In genomic region chr15:64096486-64097431, GRCh38 we compare ENCODE assay signal across 7 cellular contexts. TPM values are rescaled to one million over a fixed set of nuclear protein-coding genes. Genes with fewer than 3 reads are reported as not detected.
DNase-seq lines count a peak whose midpoint lies in the region; ATAC-seq and TF ChIP-seq lines count a peak whose summit lies in the region.

No MANE protein-coding gene starts in this region.

- TF ChIP-seq CTCF in LNCaP clone FGC (IDR thresholded peaks at IDR 0.05; ENCODE audit: control insufficient read depth, extremely low read depth, insufficient read depth) (0 out of 2 replicates have a peak, but pooled peaks have one; percentile 14), astrocyte of the cerebellum (IDR thresholded peaks at IDR 0.05; ENCODE audit: low read depth, low read length, missing control alignments) (peak; percentile 33), left lung (IDR thresholded peaks at IDR 0.05) (no peak), tibial artery (IDR thresholded peaks at IDR 0.05) (no peak)

- H3K4me1 ChIP-seq in left lung, result peaks cover 29 to 82% of the 10 kb centered on the region in 2 donors
- H3K4me1 ChIP-seq in tibial artery, result peaks cover 0 to 77% (median 38%) of the 10 kb centered on the region in 4 donors

- H3K9me3 ChIP-seq in left lung (no peaks in the 10 kb centered on the region), tibial artery (no peaks in the 10 kb centered on the region)

- intact Hi-C loops in left lung (cut with DNase I), result no loop called here
- intact Hi-C loops in tibial artery (cut with DNase I; ENCODE audit: low total_unique reads), result no loop called here

- POLR2A ChIA-PET in HEK293T (lab: Yijun Ruan, JAX), result interaction anchor here (0.8 to 1.3 kb wide), 3 partner anchors 15 to 67 kb away, joined by 3 read pairs; partner anchors contain the start of gene PPIB

- H3K27ac ChIP-seq in left lung, result peak overlapping the region; percentile 87 to 94
- peak overlapping the region; percentile 83 to 90 for H3K27ac ChIP-seq in tibial artery

- peak; percentile 0 for ATAC-seq in left lung
- no peak for ATAC-seq in HG03045 (IDR thresholded peaks at IDR 0.05; ENCODE audit: unreplicated experiment)

- H3K36me3 ChIP-seq in left lung, result no peaks in the 10 kb centered on the region
- H3K36me3 ChIP-seq in tibial artery, result no peaks in the 10 kb centered on the region

- CTCF ChIA-PET in HEK293T (lab: Yijun Ruan, JAX), result no interaction called here

- in situ Hi-C loops in astrocyte of the cerebellum (cut with HindIII; ENCODE audit: low sequenced_read_pairs), result no loop called here

- DNase-seq in ELF-1 (ENCODE audit: low read depth, low spot score) (peak; percentile 52), LNCaP clone FGC (ENCODE audit: low read depth) (no peak), astrocyte of the cerebellum (ENCODE audit: low read depth) (peak; percentile 9), left lung (no peak), tibial artery (no peak), HEK293T (ENCODE audit: extremely low spot score) (no peak)

- H3K27me3 ChIP-seq in left lung (no peaks in the 10 kb centered on the region), tibial artery (no peaks in the 10 kb centered on the region)

- H3K4me3 ChIP-seq in LNCaP clone FGC (ENCODE audit: low read depth, low read length) (peak overlapping the region; percentile 95), astrocyte of the cerebellum (ENCODE audit: low read depth, low read length) (peak overlapping the region; percentile 89), left lung (peak overlapping the region; percentile 96 to 98), tibial artery (peak overlapping the region; percentile 71 to 98)

TF ChIP-seq in HEK293T, 16 proteins besides CTCF, POLR2A, EP300 and RAD21:
- TF ChIP-seq SUZ12 (IDR thresholded peaks at IDR 0.05) (no peak), NFRKB (IDR thresholded peaks at IDR 0.05) (no peak)

RNA-seq across cellular contexts. Expression of gene SNX1, which starts 1.0 kb away (rescaled TPM):
- total RNA-seq in left lung, result 100 to 1,000 TPM; 150 to 160 TPM

RNA-seq across cellular contexts. Expression of gene CIAO2A, which starts 3.1 kb away (rescaled TPM):
- 10 to 100 TPM; 51.4 to 73.0 TPM for total RNA-seq in left lung

RNA-seq across cellular contexts. Expression of gene DAPK2, which starts 50.5 kb away (rescaled TPM):
- 10 to 100 TPM; 23.8 to 59.3 TPM for total RNA-seq in left lung

RNA-seq across cellular contexts. Expression of gene SNX22, which starts 54.8 kb away (rescaled TPM):
- 1 to 10 TPM; 6.2 to 7.4 TPM for total RNA-seq in left lung

Comparison
In these comparisons a context has a peak if more than half of its experiments do, and no peak if none do; other contexts are left out.
1. DNase-seq: peak in ELF-1 (single experiment) and astrocyte of the cerebellum (single experiment); none in LNCaP clone FGC (single experiment), left lung (0 of 2), tibial artery (0 of 2) and HEK293T (single experiment).
2. CTCF ChIP-seq: peak in LNCaP clone FGC (single experiment) and astrocyte of the cerebellum (single experiment); none in left lung (0 of 2) and tibial artery (0 of 2).
3. Peak in every context shown above with its lines, with median percentiles within 50 percentile points of each other: H3K4me3 ChIP-seq.